ENCODE assay signal across 35 cellular contexts in genomic region chr2:31567679-31568078, GRCh38. TPM values are rescaled to one million over a fixed set of nuclear protein-coding genes. Genes with fewer than 3 reads are reported as not detected.
"Had no signal": no experiment of that assay in that cellular context is flagged by ENCODE, and none has a peak within 500 bp of the region (broad histone marks: within the 10 kb centered on the region; RNA-seq: fewer than 3 reads in every experiment).

No MANE protein-coding gene starts in this region.

- H3K36me3 Mint-ChIP-seq: activated CD4-positive, alpha-beta memory T cell treated with anti-CD3 and anti-CD28 coated beads for 36 hours; activated CD8-positive, alpha-beta memory T cell treated with anti-CD3 and anti-CD28 coated beads, Interleukin-2, amount 10 ng/mL, durations not matched to agents 7 days and 5 days; activated naive CD8-positive, alpha-beta T cell had no signal

- ATAC-seq: activated CD4-positive, alpha-beta T cell treated with anti-CD3 and anti-CD28 coated beads for 36 hours; activated CD8-positive, alpha-beta memory T cell treated with anti-CD3 and anti-CD28 coated beads, Interleukin-2, amount 10 ng/mL, durations not matched to agents 7 days and 5 days; activated CD8-positive, alpha-beta T cell treated with anti-CD3 and anti-CD28 coated beads, Interleukin-2, amount 10 ng/mL, durations not matched to agents 7 days and 5 days; activated T-cell treated with anti-CD3 and anti-CD28 coated beads, Interleukin-2, amount 50 U/mL, for 72 hours; activated T-helper 17 cell treated with anti-CD3 and anti-CD28 coated beads, Interleukin-2, amount 50 U/mL, for 72 hours; effector memory CD8-positive, alpha-beta T cell; foreskin keratinocyte; gastrocnemius medialis had no signal

- H3K4me3 Mint-ChIP-seq: activated CD4-positive, alpha-beta memory T cell treated with anti-CD3 and anti-CD28 coated beads for 36 hours; activated CD4-positive, alpha-beta T cell treated with anti-CD3 and anti-CD28 coated beads for 36 hours; activated CD4-positive, alpha-beta T cell treated with anti-CD3 and anti-CD28 coated beads, Interleukin-2, amount 10 ng/mL, durations not matched to agents 24 days and 14 days; activated CD8-positive, alpha-beta memory T cell treated with anti-CD3 and anti-CD28 coated beads, Interleukin-2, amount 10 ng/mL, durations not matched to agents 7 days and 5 days; activated CD8-positive, alpha-beta T cell treated with anti-CD3 and anti-CD28 coated beads, Interleukin-2, amount 10 ng/mL, durations not matched to agents 7 days and 5 days; activated naive CD8-positive, alpha-beta T cell; activated T-cell treated with anti-CD3 and anti-CD28 coated beads, Interleukin-2, amount 50 U/mL, for 24 hours; activated T-cell treated with anti-CD3 and anti-CD28 coated beads, Interleukin-2, amount 50 U/mL, for 72 hours; activated T-helper 17 cell treated with anti-CD3 and anti-CD28 coated beads, Interleukin-2, amount 50 U/mL, for 72 hours; central memory CD8-positive, alpha-beta T cell; effector memory CD8-positive, alpha-beta T cell had no signal

- H3K9me3 Mint-ChIP-seq: activated T-cell treated with anti-CD3 and anti-CD28 coated beads, Interleukin-2, amount 50 U/mL, for 24 hours; activated T-helper 17 cell treated with anti-CD3 and anti-CD28 coated beads, Interleukin-2, amount 50 U/mL, for 72 hours; central memory CD8-positive, alpha-beta T cell had no signal

- FAIRE-seq: astrocyte, colon had no signal

- H3K27me3 ChIP-seq: brain microvascular endothelial cell, esophagus muscularis mucosa, gastrocnemius medialis had no signal

- H3K27ac ChIP-seq: brain microvascular endothelial cell, esophagus muscularis mucosa, foreskin keratinocyte, gastrocnemius medialis had no signal

- DNase-seq: activated CD4-positive, alpha-beta memory T cell treated with anti-CD3 and anti-CD28 coated beads for 36 hours; activated CD4-positive, alpha-beta T cell treated with anti-CD3 and anti-CD28 coated beads for 36 hours; activated CD4-positive, alpha-beta T cell treated with anti-CD3 and anti-CD28 coated beads, Interleukin-2, amount 10 ng/mL, durations not matched to agents 24 days and 14 days; activated CD4-positive, CD25-positive, alpha-beta regulatory T cell; activated CD4-positive, CD25-positive, alpha-beta regulatory T cell treated with anti-CD3 and anti-CD28 coated beads, Interleukin-2, amount 50 U/mL, for 72 hours; activated CD8-positive, alpha-beta memory T cell treated with anti-CD3 and anti-CD28 coated beads, Interleukin-2, amount 10 ng/mL, durations not matched to agents 7 days and 5 days; activated CD8-positive, alpha-beta memory T cell treated with anti-CD3 and anti-CD28 coated beads, Interleukin-2, amount 50 U/mL, for 4 hours; activated CD8-positive, alpha-beta T cell treated with anti-CD3 and anti-CD28 coated beads, Interleukin-2, amount 10 ng/mL, durations not matched to agents 7 days and 5 days; activated effector memory CD4-positive, alpha-beta T cell treated with Interleukin-2 at 50 U/mL for 16 hours; activated gamma-delta T cell treated with Interleukin-2 at 50 U/mL for 16 hours; activated naive CD4-positive, alpha-beta T cell treated with anti-CD3 and anti-CD28 coated beads, Interleukin-2, amount 50 U/mL, for 16 hours; activated naive CD4-positive, alpha-beta T cell treated with Interleukin-2 at 50 U/mL for 16 hours; activated T-cell treated with anti-CD3 and anti-CD28 coated beads, Interleukin-2, amount 50 U/mL, for 24 hours; activated T-cell treated with anti-CD3 and anti-CD28 coated beads, Interleukin-2, amount 50 U/mL, for 72 hours; amniotic stem cell; anterior cingulate cortex; brain microvascular endothelial cell; cortex of kidney; dermis blood vessel endothelial cell; effector CD4-positive, alpha-beta T cell; effector memory CD8-positive, alpha-beta T cell; erythroblast; foreskin keratinocyte; gastrocnemius medialis; T-helper 2 cell had no signal

- H3K4me3 ChIP-seq: esophagus muscularis mucosa, gastrocnemius medialis had no signal

- H3K4me1 Mint-ChIP-seq: activated CD4-positive, alpha-beta T cell treated with anti-CD3 and anti-CD28 coated beads for 36 hours; activated CD4-positive, alpha-beta T cell treated with anti-CD3 and anti-CD28 coated beads, Interleukin-2, amount 10 ng/mL, durations not matched to agents 24 days and 14 days; activated CD8-positive, alpha-beta memory T cell treated with anti-CD3 and anti-CD28 coated beads, Interleukin-2, amount 10 ng/mL, durations not matched to agents 7 days and 5 days; activated T-helper 17 cell treated with anti-CD3 and anti-CD28 coated beads, Interleukin-2, amount 50 U/mL, for 72 hours; central memory CD8-positive, alpha-beta T cell had no signal

- H3K27ac Mint-ChIP-seq: activated CD4-positive, alpha-beta memory T cell treated with anti-CD3 and anti-CD28 coated beads for 36 hours; activated CD4-positive, alpha-beta T cell treated with anti-CD3 and anti-CD28 coated beads for 36 hours; activated CD4-positive, alpha-beta T cell treated with anti-CD3 and anti-CD28 coated beads, Interleukin-2, amount 10 ng/mL, durations not matched to agents 24 days and 14 days; activated CD8-positive, alpha-beta memory T cell treated with anti-CD3 and anti-CD28 coated beads, Interleukin-2, amount 10 ng/mL, durations not matched to agents 7 days and 5 days; activated CD8-positive, alpha-beta T cell treated with anti-CD3 and anti-CD28 coated beads, Interleukin-2, amount 10 ng/mL, durations not matched to agents 7 days and 5 days; activated naive CD8-positive, alpha-beta T cell; activated T-cell treated with anti-CD3 and anti-CD28 coated beads, Interleukin-2, amount 50 U/mL, for 24 hours; activated T-cell treated with anti-CD3 and anti-CD28 coated beads, Interleukin-2, amount 50 U/mL, for 72 hours; activated T-helper 17 cell treated with anti-CD3 and anti-CD28 coated beads, Interleukin-2, amount 50 U/mL, for 72 hours; effector memory CD8-positive, alpha-beta T cell had no signal

- H3K36me3 ChIP-seq: brain microvascular endothelial cell, esophagus muscularis mucosa, gastrocnemius medialis had no signal

- H3K4me1 ChIP-seq: esophagus muscularis mucosa, foreskin keratinocyte, gastrocnemius medialis had no signal

RNA-seq across cellular contexts. Expression of gene SRD5A2, which starts 13.1 kb away (rescaled TPM):
- total RNA-seq: activated CD4-positive, alpha-beta memory T cell treated with anti-CD3 and anti-CD28 coated beads for 36 hours; activated CD4-positive, alpha-beta T cell treated with anti-CD3 and anti-CD28 coated beads for 36 hours; activated CD4-positive, alpha-beta T cell treated with anti-CD3 and anti-CD28 coated beads, Interleukin-2, amount 10 ng/mL, durations not matched to agents 24 days and 14 days; activated CD8-positive, alpha-beta memory T cell treated with anti-CD3 and anti-CD28 coated beads, Interleukin-2, amount 10 ng/mL, durations not matched to agents 7 days and 5 days; activated CD8-positive, alpha-beta T cell treated with anti-CD3 and anti-CD28 coated beads, Interleukin-2, amount 10 ng/mL, durations not matched to agents 7 days and 5 days; activated T-cell treated with anti-CD3 and anti-CD28 coated beads, Interleukin-2, amount 50 U/mL, for 72 hours; activated T-helper 17 cell treated with anti-CD3 and anti-CD28 coated beads, Interleukin-2, amount 50 U/mL, for 72 hours; astrocyte; bronchial epithelial cell; cardiac septum; chondrocyte; dermis blood vessel endothelial cell; foreskin keratinocyte; T-helper 1 cell treated with Interleukin-12 subunit alpha and Interleukin-12 subunit beta and Interleukin-4 antibody, amounts not matched to agents 30 ng/mL and 1 ng/mL, for 36 hours had no signal
- polyA plus RNA-seq: foreskin keratinocyte had no signal
